In the genomic region with DNA sequence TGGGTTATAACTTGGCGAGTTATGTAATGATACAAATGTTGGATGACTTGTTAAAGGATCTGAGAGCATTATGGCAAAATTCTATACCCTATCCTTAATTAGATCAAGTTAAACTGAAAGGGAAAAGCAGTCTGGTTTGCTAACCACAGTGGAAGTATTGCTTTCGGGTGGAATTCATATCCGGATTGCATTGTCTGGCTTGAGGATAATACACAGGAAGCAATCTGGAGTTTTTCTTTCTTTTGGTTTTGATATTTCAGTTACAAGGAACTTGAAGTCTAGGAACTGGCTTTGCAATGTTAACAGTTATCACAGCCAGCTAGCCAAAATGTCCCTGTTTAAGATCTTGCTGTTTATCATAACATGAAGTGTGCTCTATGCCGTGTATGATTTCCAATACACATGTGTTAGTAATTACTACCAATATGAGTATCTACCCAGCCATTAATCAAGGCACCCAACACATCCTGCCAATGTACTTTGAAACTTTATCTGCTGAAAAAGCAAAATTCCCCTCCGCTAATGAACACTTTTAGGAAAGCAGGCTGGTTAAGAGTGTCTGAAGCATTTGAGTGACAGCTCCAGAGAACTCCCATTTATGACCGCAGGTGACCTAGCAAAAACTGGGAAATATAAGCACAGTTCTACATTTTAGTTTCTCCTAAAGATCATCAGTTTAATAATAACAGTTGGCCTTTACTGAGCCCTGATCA, we compare ENCODE assay signal across 14 cellular contexts.
DNase-seq lines count a peak whose midpoint lies in the region; ATAC-seq, FAIRE-seq and TF ChIP-seq lines count a peak whose summit lies in the region.
"Had no signal": no experiment of that assay in that cellular context is flagged by ENCODE, and none has a peak within 500 bp of the region (broad histone marks: within the 10 kb centered on the region; RNA-seq: fewer than 3 reads in every experiment).

No MANE protein-coding gene starts in this region.

- WGBS in GM23248 (ENCODE audit: low coverage in 1 of 2, low lambda C conversion rate in 2 of 2, missing lambda C conversion rate in 2 of 2), 2 experiments: 25 to 27% methylated on average over 6 of the region's 6 CpGs
- WGBS in K562 (ENCODE audit: insufficient coverage, low coverage, missing lambda C conversion rate): 0% methylated on average over 6 of the region's 6 CpGs
- 63 to 80% (median 76%) methylated on average over 6 of the region's 6 CpGs for WGBS in small intestine, 3 donors

- no peak overlapping the region for H3K27ac ChIP-seq in GM23248
- H3K27ac ChIP-seq in K562 (ENCODE audit: extremely low read depth, low read depth, low read length): no peak overlapping the region
- H3K27ac ChIP-seq in small intestine (ENCODE audit: low read depth in 1 of 2, low read length in 1 of 2): no peak overlapping the region
- H3K27ac ChIP-seq: lower lobe of right lung had no signal

- CTCF ChIA-PET in K562 (lab: Yijun Ruan, JAX; ENCODE audit: low intra/inter-chr PET ratio): no interaction called here

- H3K36me3 ChIP-seq in GM23248 (ENCODE audit: low read depth) (no peaks in the 10 kb centered on the region), K562 (ENCODE audit: control insufficient read depth, insufficient read depth, low read length) (no peaks in the 10 kb centered on the region), skeletal muscle satellite cell (ENCODE audit: insufficient read depth, low read length) (peaks cover 9% of the 10 kb centered on the region), small intestine (ENCODE audit: control insufficient read depth in 2 of 2, insufficient read depth in 2 of 2, low read length in 2 of 2) (no peaks in the 10 kb centered on the region)
- H3K36me3 ChIP-seq: lower lobe of right lung had no signal

- H3K4me3 ChIP-seq in GM23248 (0 out of 2 replicates have a peak overlapping the region, but pooled peaks have one; percentile 1), K562 (no peak overlapping the region), fibroblast of villous mesenchyme (ENCODE audit: low read depth, low read length) (no peak overlapping the region), skeletal muscle satellite cell (ENCODE audit: low read length) (no peak overlapping the region), small intestine (ENCODE audit: low read depth in 1 of 2, low read length in 2 of 2) (no peak overlapping the region)
- H3K4me3 ChIP-seq: lower lobe of right lung had no signal

- in situ Hi-C loops in GM23248 (cut with MboI): no loop called here
- in situ Hi-C loops in K562 (cut with MboI): no loop called here

- intact Hi-C loops in K562 (cut with micrococcal nuclease): no loop called here

- H3K79me2 ChIP-seq in GM23248 (ENCODE audit: insufficient read depth) (no peaks in the 10 kb centered on the region), K562 (ENCODE audit: control insufficient read depth, insufficient read depth, low read length) (no peaks in the 10 kb centered on the region)

- H3F3A ChIP-seq in GM23248 (ENCODE audit: insufficient read depth): peaks cover 6% of the 10 kb centered on the region

- H3K9me3 ChIP-seq in GM23248 (ENCODE audit: low read depth) (no peaks in the 10 kb centered on the region), K562 (replicated peaks; ENCODE audit: control insufficient read depth, insufficient read depth, low read depth, low read length) (no peaks in the 10 kb centered on the region), skeletal muscle satellite cell (replicated peaks; ENCODE audit: low read length) (no peaks in the 10 kb centered on the region), small intestine (ENCODE audit: control insufficient read depth, low read depth) (no peaks in the 10 kb centered on the region)
- H3K9me3 ChIP-seq: lower lobe of right lung had no signal

- H3K9ac ChIP-seq in GM23248: no peak overlapping the region
- no peak overlapping the region for H3K9ac ChIP-seq in K562 (ENCODE audit: insufficient read depth in 1 of 2, low read depth in 2 of 2, low read length in 2 of 2)
- H3K9ac ChIP-seq in skeletal muscle satellite cell (ENCODE audit: low read depth, low read length): peak overlapping the region; percentile 39

- TF ChIP-seq EP300 in K562 (IDR thresholded peaks at IDR 0.05; ENCODE audit: low read length): no peak

- TF ChIP-seq POLR2A in K562 (conservative IDR thresholded peaks at IDR 0.05): no peak

- TF ChIP-seq CTCF in K562 (IDR thresholded peaks at IDR 0.05 in 2 of 3, conservative IDR thresholded peaks at IDR 0.05 in 1 of 3; ENCODE audit: insufficient read depth in 2 of 3, low read depth in 1 of 3, low read length in 3 of 3) (no peak), fibroblast of villous mesenchyme (IDR thresholded peaks at IDR 0.05; ENCODE audit: insufficient read depth, low read depth, low read length) (no peak)

- POLR2A ChIA-PET in K562 (lab: Yijun Ruan, JAX): no interaction called here

- H3K4me2 ChIP-seq in GM23248 (ENCODE audit: unreplicated experiment) (peak overlapping the region; percentile 26), K562 (ENCODE audit: insufficient read depth, low read length) (no peak overlapping the region), skeletal muscle satellite cell (ENCODE audit: low read length) (peak overlapping the region; percentile 54)

- H3K9me1 ChIP-seq in K562 (ENCODE audit: control insufficient read depth, insufficient read depth, low read length): no peaks in the 10 kb centered on the region

- H3K9me2 ChIP-seq in GM23248 (ENCODE audit: insufficient read depth): no peaks in the 10 kb centered on the region

- no TSS peak for BruUV-seq in K562 (replicated peaks; lab: Mats Ljungman, UMichigan)

- H3K4me1 ChIP-seq in GM23248 (ENCODE audit: insufficient read depth) (peaks cover 12% of the 10 kb centered on the region), K562 (replicated peaks in 1 of 2; ENCODE audit: control insufficient read depth in 2 of 2, insufficient read depth in 2 of 2, low read length in 2 of 2) (no peaks in the 10 kb centered on the region), skeletal muscle satellite cell (ENCODE audit: control insufficient read depth, insufficient read depth, low read length) (peaks cover 65% of the 10 kb centered on the region), small intestine (ENCODE audit: control insufficient read depth in 2 of 2, insufficient read depth in 1 of 2, low read depth in 1 of 2, low read length in 1 of 2) (no peaks in the 10 kb centered on the region)

- H4K20me1 ChIP-seq in GM23248 (ENCODE audit: insufficient read depth) (no peaks in the 10 kb centered on the region), K562 (replicated peaks; ENCODE audit: control insufficient read depth, insufficient read depth, low read length) (no peaks in the 10 kb centered on the region)

- no peaks in the 10 kb centered on the region for H3K27me3 ChIP-seq in GM23248 (replicated peaks; ENCODE audit: insufficient read depth)
- peaks cover 5 to 21% of the 10 kb centered on the region in 2 experiments; a peak in 3 of 5 replicates for H3K27me3 ChIP-seq in K562 (ENCODE audit: control insufficient read depth in 2 of 2, insufficient read depth in 2 of 2, low read length in 2 of 2)
- H3K27me3 ChIP-seq in skeletal muscle satellite cell (ENCODE audit: control insufficient read depth, insufficient read depth, low read length): no peaks in the 10 kb centered on the region
- no peaks in the 10 kb centered on the region for H3K27me3 ChIP-seq in small intestine (ENCODE audit: control insufficient read depth in 2 of 2, insufficient read depth in 2 of 2, low read length in 2 of 2)

- no peak overlapping the region for H2AFZ ChIP-seq in GM23248
- H2AFZ ChIP-seq in K562 (ENCODE audit: low read depth, low read length): no peak overlapping the region

- no peak for ATAC-seq in K562
- ATAC-seq: activated T-cell treated with anti-CD3 and anti-CD28 coated beads, Interleukin-2, amount 50 U/mL, for 72 hours; lower lobe of right lung had no signal

- DNase-seq in GM23248 (peak; percentile 40), K562 (ENCODE audit: extremely low read depth in 1 of 4, low spot score in 3 of 4) (no peak), fibroblast of villous mesenchyme (ENCODE audit: low read depth) (peak; percentile 72), Kasumi-1 (lab: John Stamatoyannopoulos, UW) (no peak), NCI-H1417 treated with DMSO at 0.1 percent for 48 hours (lab: John Stamatoyannopoulos, UW) (no peak), ecto neural progenitor cell (ENCODE audit: low spot score) (no peak), small intestine (no peak)
- DNase-seq: activated CD4-positive, alpha-beta T cell treated with anti-CD3 and anti-CD28 coated beads, Interleukin-2, amount 10 ng/mL, durations not matched to agents 24 days and 14 days; activated T-cell treated with anti-CD3 and anti-CD28 coated beads, Interleukin-2, amount 50 U/mL, for 72 hours; DMS53; HCEC 1CT; lower lobe of right lung; NCI-H2081 had no signal

- FAIRE-seq in K562 (lab: Jason Lieb, UNC) (no peak), small intestine (lab: Jason Lieb, UNC) (no peak)

- no peak for TF ChIP-seq RAD21 in K562 (CRISPR knock-in tag; conservative IDR thresholded peaks at IDR 0.05 in 1 of 2, IDR thresholded peaks at IDR 0.05 in 1 of 2)

TF ChIP-seq in K562, 482 proteins besides CTCF, POLR2A, EP300 and RAD21:
- no peak for TF ChIP-seq CEBPB (tag; IDR thresholded peaks at IDR 0.05)
- no peak for TF ChIP-seq SMARCA4 (IDR thresholded peaks at IDR 0.05)
- TF ChIP-seq TBP (optimal IDR thresholded peaks at IDR 0.05; ENCODE audit: low read depth, low read length): no peak
- TF ChIP-seq EWSR1 (IDR thresholded peaks at IDR 0.05; ENCODE audit: borderline replicate concordance, low read depth, partially characterized antibody): no peak
- TF ChIP-seq, protein P1, sequence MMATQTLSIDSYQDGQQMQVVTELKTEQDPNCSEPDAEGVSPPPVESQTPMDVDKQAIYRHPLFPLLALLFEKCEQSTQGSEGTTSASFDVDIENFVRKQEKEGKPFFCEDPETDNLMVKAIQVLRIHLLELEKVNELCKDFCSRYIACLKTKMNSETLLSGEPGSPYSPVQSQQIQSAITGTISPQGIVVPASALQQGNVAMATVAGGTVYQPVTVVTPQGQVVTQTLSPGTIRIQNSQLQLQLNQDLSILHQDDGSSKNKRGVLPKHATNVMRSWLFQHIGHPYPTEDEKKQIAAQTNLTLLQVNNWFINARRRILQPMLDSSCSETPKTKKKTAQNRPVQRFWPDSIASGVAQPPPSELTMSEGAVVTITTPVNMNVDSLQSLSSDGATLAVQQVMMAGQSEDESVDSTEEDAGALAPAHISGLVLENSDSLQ (IDR thresholded peaks at IDR 0.05): peak; percentile 28; the same call in 1 of the 2 replicates
TF ChIP-seq in K562: peak in this region for 1.

Comparison
In these comparisons a context has a peak if more than half of its experiments do, and no peak if none do; other contexts are left out.
1. DNase-seq: peak in GM23248 (single experiment) and fibroblast of villous mesenchyme (single experiment); none in K562 (0 of 4), Kasumi-1 (0 of 2), NCI-H1417 treated with DMSO at 0.1 percent for 48 hours (single experiment), ecto neural progenitor cell (single experiment) and small intestine (single experiment).